Comparison of ENCODE assay signal across 11 cellular contexts in the genomic region with DNA sequence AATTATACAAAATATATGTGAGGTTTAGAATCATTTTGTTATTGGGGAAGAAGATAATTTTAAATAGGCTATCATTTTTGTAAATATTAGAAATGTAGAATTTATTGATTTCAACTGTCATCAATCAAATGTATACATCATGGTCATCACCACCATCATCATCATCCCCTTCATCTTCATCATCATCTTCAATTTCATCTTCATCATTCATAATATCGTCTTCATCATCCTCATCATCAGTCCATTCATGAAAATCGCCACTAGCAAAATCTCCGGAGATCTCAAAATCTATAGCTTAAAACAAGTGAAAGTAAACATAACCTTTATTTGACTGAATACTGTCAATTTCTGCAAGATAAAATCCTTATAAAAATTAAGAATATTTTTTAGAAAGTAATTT.
"Had no signal": no experiment of that assay in that cellular context is flagged by ENCODE, and none has a peak within 500 bp of the region (broad histone marks: within the 10 kb centered on the region; RNA-seq: fewer than 3 reads in every experiment).

No MANE protein-coding gene starts in this region.

- ATAC-seq: GM23338, HCT116 had no signal

- H3K4me3 ChIP-seq: GM23248, GM23338, HAP-1 had no signal

- H3K4me1 ChIP-seq: HAP-1 had no signal

- DNase-seq: GM23248, GOT3, H7, H9, HCEC 1CT, HFFc6 had no signal

- H3K27ac Mint-ChIP-seq: H9, HFFc6 had no signal

- H3K9me3 ChIP-seq: HAP-1 had no signal

- FAIRE-seq: H1, H54 had no signal

- H3K36me3 ChIP-seq: HAP-1 had no signal

- H3K4me2 ChIP-seq: GM23338 had no signal

- H3K27ac ChIP-seq: GM23248 had no signal

- H2AFZ ChIP-seq: GM23248, GM23338 had no signal

- H3K9me3 Mint-ChIP-seq: GM23338, H9 had no signal

- H3K9ac ChIP-seq: GM23248 had no signal

- H3K4me3 Mint-ChIP-seq: GM23338, H9, HFFc6 had no signal
